ENCODE assay signal across 11 cellular contexts in genomic region chr20:45781391-45781931, GRCh38. TPM values are rescaled to one million over a fixed set of nuclear protein-coding genes. Genes with fewer than 3 reads are reported as not detected.
DNase-seq lines count a peak whose midpoint lies in the region; ATAC-seq, FAIRE-seq and TF ChIP-seq lines count a peak whose summit lies in the region.
"Had no signal": no experiment of that assay in that cellular context is flagged by ENCODE, and none has a peak within 500 bp of the region (broad histone marks: within the 10 kb centered on the region; RNA-seq: fewer than 3 reads in every experiment).

No MANE protein-coding gene starts in this region.

- H3K27me3 ChIP-seq in ascending aorta (no peaks in the 10 kb centered on the region), liver (ENCODE audit: control insufficient read depth in 4 of 4, insufficient read depth in 4 of 4, low read length in 3 of 4) (peaks cover 0 to 3% (median 0%) of the 10 kb centered on the region in 4 donors)

- TF ChIP-seq RAD21 in liver (IDR thresholded peaks at IDR 0.05): no peak

- H3K36me3 ChIP-seq in ascending aorta (no peaks in the 10 kb centered on the region), liver (ENCODE audit: control insufficient read depth in 4 of 4, insufficient read depth in 3 of 4, low read depth in 1 of 4, low read length in 3 of 4) (no peaks in the 10 kb centered on the region)
- H3K36me3 ChIP-seq: neutrophil had no signal

- H3K4me3 ChIP-seq in ascending aorta (no peak overlapping the region), liver (ENCODE audit: low read depth in 1 of 3, low read length in 3 of 3) (no peak overlapping the region)

- H3K4me1 ChIP-seq in ascending aorta: peaks cover 26 to 46% of the 10 kb centered on the region in 2 donors
- H3K4me1 ChIP-seq in liver (ENCODE audit: control insufficient read depth in 4 of 4, insufficient read depth in 4 of 4, low read length in 3 of 4): no peaks in the 10 kb centered on the region

- peak overlapping the region; percentile 91 to 92 for H3K27ac ChIP-seq in ascending aorta
- H3K27ac ChIP-seq in liver (ENCODE audit: low read depth in 1 of 2, low read length in 2 of 2): no peak overlapping the region
- H3K27ac ChIP-seq: 22Rv1, neutrophil had no signal

- no peak overlapping the region for H3K9ac ChIP-seq in liver (ENCODE audit: low read depth in 1 of 2, low read length in 2 of 2)

- no peak for FAIRE-seq in urothelium cell line (lab: Jason Lieb, UNC)

- ATAC-seq in HG03565 (IDR thresholded peaks at IDR 0.05; ENCODE audit: unreplicated experiment): no peak
- ATAC-seq: activated CD4-positive, CD25-positive, alpha-beta regulatory T cell treated with anti-CD3 and anti-CD28 coated beads, Interleukin-2, amount 50 U/mL, for 24 hours had no signal

- no peaks in the 10 kb centered on the region for H3K9me3 ChIP-seq in ascending aorta
- H3K9me3 ChIP-seq in liver (ENCODE audit: control insufficient read depth in 4 of 4, low read length in 3 of 4): no peaks in the 10 kb centered on the region
- H3K9me3 ChIP-seq: neutrophil had no signal

- WGBS in liver: 74% methylated on average over 4 of the region's 4 CpGs

- intact Hi-C loops in ascending aorta (cut with DNase I): no loop called here

- TF ChIP-seq CTCF in ascending aorta (IDR thresholded peaks at IDR 0.05) (no peak), liver (IDR thresholded peaks at IDR 0.05; ENCODE audit: low read depth, low read length, missing input control) (no peak)

- DNase-seq in DMS 273 (lab: John Stamatoyannopoulos, UW; ENCODE audit: unreplicated experiment): peak; percentile 35
- no peak for DNase-seq in DMS 273 treated with DMSO at 0.1 percent for 48 hours (lab: John Stamatoyannopoulos, UW)
- DNase-seq in ascending aorta (ENCODE audit: low spot score in 2 of 2): no peak
- DNase-seq in urothelium cell line (ENCODE audit: low spot score): peak; percentile 72
- no peak for DNase-seq in NCI-H526 (lab: John Stamatoyannopoulos, UW)
- DNase-seq in inferior parietal cortex (ENCODE audit: extremely low spot score): no peak

TF ChIP-seq in liver, 16 proteins besides CTCF, POLR2A, EP300 and RAD21:
- no peak for TF ChIP-seq FOXA1 (IDR thresholded peaks at IDR 0.05)
- no peak for TF ChIP-seq HNF4A (conservative IDR thresholded peaks at IDR 0.05)
- peak; percentile 68 for TF ChIP-seq REST (IDR thresholded peaks at IDR 0.05)
- no peak for TF ChIP-seq EGR1 (IDR thresholded peaks at IDR 0.05; ENCODE audit: low read depth in 2 of 2)
- TF ChIP-seq RXRA (IDR thresholded peaks at IDR 0.05): no peak
- no peak for TF ChIP-seq JUND (IDR thresholded peaks at IDR 0.05)
- TF ChIP-seq HNF4G (IDR thresholded peaks at IDR 0.05): no peak
- no peak for TF ChIP-seq TAF1 (conservative IDR thresholded peaks at IDR 0.05)
- no peak for TF ChIP-seq FOXA2 (IDR thresholded peaks at IDR 0.05)
- TF ChIP-seq SP1 (IDR thresholded peaks at IDR 0.05): peak; percentile 9
- TF ChIP-seq, protein P1, sequence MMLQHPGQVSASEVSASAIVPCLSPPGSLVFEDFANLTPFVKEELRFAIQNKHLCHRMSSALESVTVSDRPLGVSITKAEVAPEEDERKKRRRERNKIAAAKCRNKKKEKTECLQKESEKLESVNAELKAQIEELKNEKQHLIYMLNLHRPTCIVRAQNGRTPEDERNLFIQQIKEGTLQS (IDR thresholded peaks at IDR 0.05): no peak
- no peak for TF ChIP-seq GABPA (IDR thresholded peaks at IDR 0.05 in 1 of 2, conservative IDR thresholded peaks at IDR 0.05 in 1 of 2)
- no peak for TF ChIP-seq NR2F2 (IDR thresholded peaks at IDR 0.05)

RNA-seq across cellular contexts. Expression of gene WFDC3, which starts 10.2 kb away (rescaled TPM):
- total RNA-seq in ascending aorta (not detected), liver (not detected)
- under 1 TPM in 1 of 2 donors, not detected in 1; 0.28 TPM for polyA plus RNA-seq in liver

RNA-seq across cellular contexts. Expression of gene DNTTIP1, which starts 10.3 kb away (rescaled TPM):
- 4.6 TPM for total RNA-seq in ascending aorta
- total RNA-seq in liver: 1 to 10 TPM; 6.3 to 9.4 TPM
- polyA plus RNA-seq in liver: 10 to 100 TPM in 1 of 2 donors, 1 to 10 TPM in 1; 9.3 to 13.8 TPM

RNA-seq across cellular contexts. Expression of gene UBE2C, which starts 31.0 kb away (rescaled TPM):
- not detected for total RNA-seq in ascending aorta
- 10 to 100 TPM in 1 of 2 donors, not detected in 1; 27.6 TPM for total RNA-seq in liver
- polyA plus RNA-seq in liver: 1 to 10 TPM; 2.7 to 8.1 TPM

RNA-seq across cellular contexts. Expression of gene TNNC2, which starts 45.7 kb away (rescaled TPM):
- total RNA-seq in ascending aorta (not detected), liver (under 1 TPM in 1 of 2 donors, not detected in 1; 0.33 TPM)
- under 1 TPM; 0.12 to 0.31 TPM for polyA plus RNA-seq in liver

RNA-seq across cellular contexts. Expression of gene SNX21, which starts 52.1 kb away (rescaled TPM):
- total RNA-seq in ascending aorta (182 TPM), liver (10 to 100 TPM in 1 of 2 donors, 1 to 10 TPM in 1; 4.5 to 10.6 TPM)
- polyA plus RNA-seq in liver: 1 to 10 TPM; 3.8 to 5.1 TPM

Comparison
In these comparisons a context has a peak if more than half of its experiments do, and no peak if none do; other contexts are left out.
1. DNase-seq: peak in DMS 273 (single experiment) and urothelium cell line (single experiment); none in DMS 273 treated with DMSO at 0.1 percent for 48 hours (single experiment), ascending aorta (0 of 2), NCI-H526 (0 of 2) and inferior parietal cortex (single experiment).
2. H3K27ac ChIP-seq: peak in ascending aorta (2 of 2); none in liver (0 of 2).